Comparison of ENCODE assay signal across 20 cellular contexts in genomic region chr9:106613250-106613737, GRCh38.
DNase-seq lines count a peak whose midpoint lies in the region; ATAC-seq, FAIRE-seq and TF ChIP-seq lines count a peak whose summit lies in the region.
"Had no signal": no experiment of that assay in that cellular context is flagged by ENCODE, and none has a peak within 500 bp of the region (broad histone marks: within the 10 kb centered on the region; RNA-seq: fewer than 3 reads in every experiment).

No MANE protein-coding gene starts in this region.

- H3K36me3 ChIP-seq in cardiac muscle cell = no peaks in the 10 kb centered on the region
- H3K36me3 ChIP-seq in hepatocyte (replicated peaks; ENCODE audit: insufficient read depth, low read depth) = no peaks in the 10 kb centered on the region
- H3K36me3 ChIP-seq in CD4-positive, alpha-beta memory T cell (ENCODE audit: insufficient read depth, low read length) = no peaks in the 10 kb centered on the region
- H3K36me3 ChIP-seq: thoracic aorta, WERI-Rb-1 had no signal

- H3K4me1 Mint-ChIP-seq in CD4-positive, alpha-beta memory T cell = no peaks in the 10 kb centered on the region
- H3K4me1 Mint-ChIP-seq: CD8-positive, alpha-beta memory T cell had no signal

- H3K79me2 ChIP-seq in hepatocyte = no peaks in the 10 kb centered on the region

- no peaks in the 10 kb centered on the region for H3K9me2 ChIP-seq in hepatocyte (replicated peaks; ENCODE audit: insufficient read depth)

- no peak for ATAC-seq in left cardiac atrium
- ATAC-seq in HG02610 (IDR thresholded peaks at IDR 0.05; ENCODE audit: unreplicated experiment) = no peak
- no peak for ATAC-seq in GM18517 (IDR thresholded peaks at IDR 0.05; ENCODE audit: unreplicated experiment)
- ATAC-seq: natural killer cell treated with Interleukin-12 subunit alpha and Interleukin-12 subunit beta and Interleukin-15 and Interleukin-18, amount 100 ng/mL, for 72 hours had no signal

- peak in 1 of 2 donors; percentile 84 for DNase-seq in cardiac muscle cell (ENCODE audit: low read depth in 1 of 2, low spot score in 1 of 2)
- DNase-seq in left cardiac atrium = no peak
- DNase-seq in NCI-H69 (lab: John Stamatoyannopoulos, UW) = peak; percentile 71
- peak; percentile 14 for DNase-seq in hepatocyte (ENCODE audit: low spot score)
- DNase-seq in urothelium cell line (ENCODE audit: low spot score) = peak; percentile 15
- no peak for DNase-seq in CD4-positive, alpha-beta memory T cell
- DNase-seq: activated gamma-delta T cell treated with Interleukin-2 at 50 U/mL for 16 hours; CD8-positive, alpha-beta memory T cell; NCI-H1930; retina; stimulated activated CD4-positive, alpha-beta T cell treated with anti-CD3 and anti-CD28 coated beads, Interleukin-2, amount 100 ng/mL, for 24 hours; T-helper 1 cell; WERI-Rb-1 had no signal

- H3K27me3 ChIP-seq in cardiac muscle cell (no peaks in the 10 kb centered on the region), hepatocyte (peaks cover 3% of the 10 kb centered on the region)
- no peaks in the 10 kb centered on the region for H3K27me3 ChIP-seq in CD4-positive, alpha-beta memory T cell (ENCODE audit: insufficient read depth, low read length)
- H3K27me3 ChIP-seq: dorsolateral prefrontal cortex had no signal

- H3K27ac Mint-ChIP-seq in CD4-positive, alpha-beta memory T cell = no peak overlapping the region
- H3K27ac Mint-ChIP-seq: CD8-positive, alpha-beta memory T cell; natural killer cell treated with Interleukin-12 subunit alpha and Interleukin-12 subunit beta and Interleukin-15 and Interleukin-18, amount 100 ng/mL, for 72 hours had no signal

- 77% methylated on average over 3 of the region's 3 CpGs for WGBS in hepatocyte (ENCODE audit: low lambda C conversion rate, missing lambda C conversion rate)

- no peak overlapping the region for H3K4me3 Mint-ChIP-seq in CD4-positive, alpha-beta memory T cell
- H3K4me3 Mint-ChIP-seq: CD8-positive, alpha-beta memory T cell; natural killer cell treated with Interleukin-12 subunit alpha and Interleukin-12 subunit beta and Interleukin-15 and Interleukin-18, amount 100 ng/mL, for 72 hours had no signal

- H3K4me1 ChIP-seq in cardiac muscle cell (ENCODE audit: low read depth) (peaks cover 33% of the 10 kb centered on the region), hepatocyte (ENCODE audit: insufficient read depth) (no peaks in the 10 kb centered on the region)
- no peaks in the 10 kb centered on the region for H3K4me1 ChIP-seq in CD4-positive, alpha-beta memory T cell (ENCODE audit: insufficient read depth, low read length)

- no peaks in the 10 kb centered on the region for H3K27me3 Mint-ChIP-seq in CD4-positive, alpha-beta memory T cell
- H3K27me3 Mint-ChIP-seq: CD8-positive, alpha-beta memory T cell; natural killer cell treated with Interleukin-12 subunit alpha and Interleukin-12 subunit beta and Interleukin-15 and Interleukin-18, amount 100 ng/mL, for 72 hours had no signal

- POLR2A ChIA-PET in CD4-positive, alpha-beta memory T cell (lab: Charles Lee; ENCODE audit: partially characterized antibody) = no interaction called here

- H3K27ac ChIP-seq in cardiac muscle cell (peak overlapping the region; percentile 75), hepatocyte (no peak overlapping the region)
- no peak overlapping the region for H3K27ac ChIP-seq in CD4-positive, alpha-beta memory T cell (ENCODE audit: low read depth, low read length)
- H3K27ac ChIP-seq: dorsolateral prefrontal cortex, HL-60, thoracic aorta, WERI-Rb-1 had no signal

- H3K9me3 ChIP-seq in cardiac muscle cell (ENCODE audit: low read depth) = no peaks in the 10 kb centered on the region
- H3K9me3 ChIP-seq in hepatocyte (ENCODE audit: low read depth) = no peaks in the 10 kb centered on the region
- no peaks in the 10 kb centered on the region for H3K9me3 ChIP-seq in CD4-positive, alpha-beta memory T cell (ENCODE audit: control insufficient read depth in 1 of 2, low read length in 2 of 2)
- H3K9me3 ChIP-seq: thoracic aorta had no signal

- no peak for FAIRE-seq in urothelium cell line (lab: Jason Lieb, UNC)
- FAIRE-seq: GM18507 had no signal

- H2AFZ ChIP-seq in hepatocyte = no peak overlapping the region

- H3K4me2 ChIP-seq in hepatocyte = no peak overlapping the region

- H3K4me3 ChIP-seq in cardiac muscle cell (no peak overlapping the region), hepatocyte (no peak overlapping the region)
- no peak overlapping the region for H3K4me3 ChIP-seq in CD4-positive, alpha-beta memory T cell (ENCODE audit: low read length in 2 of 2)
- H3K4me3 ChIP-seq: dorsolateral prefrontal cortex, thoracic aorta had no signal

- H3K36me3 Mint-ChIP-seq in CD4-positive, alpha-beta memory T cell = no peaks in the 10 kb centered on the region
- H3K36me3 Mint-ChIP-seq: CD8-positive, alpha-beta memory T cell; natural killer cell treated with Interleukin-12 subunit alpha and Interleukin-12 subunit beta and Interleukin-15 and Interleukin-18, amount 100 ng/mL, for 72 hours had no signal

- CTCF ChIA-PET in CD4-positive, alpha-beta memory T cell (lab: Charles Lee; ENCODE audit: partially characterized antibody) = no interaction called here

- no peaks in the 10 kb centered on the region for H4K20me1 ChIP-seq in hepatocyte (ENCODE audit: insufficient read depth, poor library complexity, severe bottlenecking)

- H3K9me3 Mint-ChIP-seq in CD4-positive, alpha-beta memory T cell = peaks cover 0 to 10% (median 4%) of the 10 kb centered on the region in 8 donors

- TF ChIP-seq CTCF in cardiac muscle cell (IDR thresholded peaks at IDR 0.05; ENCODE audit: low read depth, low read length) (no peak), hepatocyte (IDR thresholded peaks at IDR 0.05; ENCODE audit: poor library complexity) (no peak)

- intact Hi-C loops in left cardiac atrium (cut with DNase I) = no loop called here
- intact Hi-C loops in CD4-positive, alpha-beta memory T cell (cut with micrococcal nuclease) = no loop called here

Comparison
In these comparisons a context has a peak if more than half of its experiments do, and no peak if none do; other contexts are left out.
1. DNase-seq: peak in NCI-H69 (single experiment), hepatocyte (single experiment) and urothelium cell line (single experiment); none in left cardiac atrium (single experiment) and CD4-positive, alpha-beta memory T cell (0 of 5).